Comparison of ENCODE assay signal across 9 cellular contexts in genomic region chr6:161748535-161749386, GRCh38.
DNase-seq lines count a peak whose midpoint lies in the region; ATAC-seq and TF ChIP-seq lines count a peak whose summit lies in the region.
"Had no signal": no experiment of that assay in that cellular context is flagged by ENCODE, and none has a peak within 500 bp of the region (broad histone marks: within the 10 kb centered on the region; RNA-seq: fewer than 3 reads in every experiment).

No MANE protein-coding gene starts in this region.

- ATAC-seq in GM18909 (IDR thresholded peaks at IDR 0.05; ENCODE audit: poor library complexity, unreplicated experiment) = no peak
- ATAC-seq: activated naive CD4-positive, alpha-beta T cell treated with anti-CD3 and anti-CD28 coated beads, Interleukin-2, amount 50 U/mL, for 72 hours had no signal

- H3K36me3 Mint-ChIP-seq in activated naive CD4-positive, alpha-beta T cell treated with anti-CD3 and anti-CD28 coated beads for 36 hours (ENCODE audit: low read depth) = no peaks in the 10 kb centered on the region
- H3K36me3 Mint-ChIP-seq: activated naive CD4-positive, alpha-beta T cell treated with anti-CD3 and anti-CD28 coated beads, Interleukin-2, amount 50 U/mL, for 72 hours had no signal

- H3K27me3 ChIP-seq in NT2/D1 (ENCODE audit: insufficient read depth, insufficient read length) = no peaks in the 10 kb centered on the region
- no peaks in the 10 kb centered on the region for H3K27me3 ChIP-seq in tibial artery

- no peaks in the 10 kb centered on the region for H3K9me3 ChIP-seq in NT2/D1 (ENCODE audit: insufficient read depth, low read length)
- H3K9me3 ChIP-seq in tibial artery = no peaks in the 10 kb centered on the region

- H3K27me3 Mint-ChIP-seq in activated naive CD4-positive, alpha-beta T cell treated with anti-CD3 and anti-CD28 coated beads for 36 hours (ENCODE audit: low read depth) = no peaks in the 10 kb centered on the region

- H3K4me1 Mint-ChIP-seq in activated naive CD4-positive, alpha-beta T cell treated with anti-CD3 and anti-CD28 coated beads for 36 hours (ENCODE audit: low read depth) = no peaks in the 10 kb centered on the region

- no peak overlapping the region for H3K9ac ChIP-seq in NT2/D1 (ENCODE audit: insufficient read length, low read depth)

- intact Hi-C loops in activated naive CD4-positive, alpha-beta T cell treated with anti-CD3 and anti-CD28 coated beads for 36 hours (cut with micrococcal nuclease) = loop anchor here (5.0 kb wide), 2 partner anchors 174 to 609 kb away; no protein-coding TSS in a partner anchor
- intact Hi-C loops in posterior cingulate gyrus (cut with DNase I) = loop anchor here (10.0 kb wide), 1 partner anchor 176 kb away; no protein-coding TSS in a partner anchor
- intact Hi-C loops in tibial artery (cut with DNase I; ENCODE audit: low total_unique reads) = no loop called here

- H3K27ac Mint-ChIP-seq in activated naive CD4-positive, alpha-beta T cell treated with anti-CD3 and anti-CD28 coated beads for 36 hours = no peak overlapping the region
- H3K27ac Mint-ChIP-seq: activated naive CD4-positive, alpha-beta T cell treated with anti-CD3 and anti-CD28 coated beads, Interleukin-2, amount 50 U/mL, for 72 hours had no signal

- H3K4me3 Mint-ChIP-seq in activated naive CD4-positive, alpha-beta T cell treated with anti-CD3 and anti-CD28 coated beads for 36 hours = no peak overlapping the region

- H3K4me1 ChIP-seq in NT2/D1 (ENCODE audit: insufficient read depth, insufficient read length) (no peaks in the 10 kb centered on the region), tibial artery (peaks cover 0 to 8% (median 0%) of the 10 kb centered on the region in 4 donors)

- H3K27ac ChIP-seq in tibial artery = no peak overlapping the region

- no peaks in the 10 kb centered on the region for H3K9me3 Mint-ChIP-seq in activated naive CD4-positive, alpha-beta T cell treated with anti-CD3 and anti-CD28 coated beads for 36 hours
- H3K9me3 Mint-ChIP-seq: activated naive CD4-positive, alpha-beta T cell treated with anti-CD3 and anti-CD28 coated beads, Interleukin-2, amount 50 U/mL, for 72 hours had no signal

- CTCF ChIA-PET in activated naive CD4-positive, alpha-beta T cell treated with anti-CD3 and anti-CD28 coated beads for 36 hours (lab: Charles Lee) = interaction anchor here (1.0 kb wide), 1 partner anchor 286 kb away, joined by 3 read pairs; no protein-coding TSS in a partner anchor

- peak; percentile 44 for DNase-seq in activated naive CD4-positive, alpha-beta T cell treated with anti-CD3 and anti-CD28 coated beads for 36 hours
- DNase-seq in activated naive CD4-positive, alpha-beta T cell (lab: John Stamatoyannopoulos, UW) = no peak
- DNase-seq in NT2/D1 (ENCODE audit: low read depth, low spot score) (peak; percentile 40), fibroblast of mammary gland (ENCODE audit: low read depth) (no peak), posterior cingulate gyrus (peak in 7 of 10 donors; percentile 14 to 87 (median 56)), tibial artery (no peak), NCI-H1105 treated with DMSO at 0.1 percent for 48 hours (lab: John Stamatoyannopoulos, UW) (no peak)

- H3K36me3 ChIP-seq in NT2/D1 (ENCODE audit: insufficient read depth, insufficient read length, low read length) (no peaks in the 10 kb centered on the region), tibial artery (no peaks in the 10 kb centered on the region)

- no peak overlapping the region for H3K4me3 ChIP-seq in NT2/D1 (ENCODE audit: insufficient read length, low read depth)
- no peak overlapping the region for H3K4me3 ChIP-seq in fibroblast of mammary gland (ENCODE audit: control insufficient read depth, low read depth, low read length)
- no peak overlapping the region for H3K4me3 ChIP-seq in tibial artery

- TF ChIP-seq CTCF in fibroblast of mammary gland (conservative IDR thresholded peaks at IDR 0.05; ENCODE audit: control insufficient read depth, insufficient read depth, low read depth, low read length) = peak; percentile 24
- peak in 1 of 2 experiments; percentile 12 for TF ChIP-seq CTCF in tibial artery (IDR thresholded peaks at IDR 0.05)

Comparison
In these comparisons a context has a peak if more than half of its experiments do, and no peak if none do; other contexts are left out.
1. DNase-seq: peak in activated naive CD4-positive, alpha-beta T cell treated with anti-CD3 and anti-CD28 coated beads for 36 hours (single experiment), NT2/D1 (single experiment) and posterior cingulate gyrus (7 of 10); none in activated naive CD4-positive, alpha-beta T cell (0 of 4), fibroblast of mammary gland (single experiment), tibial artery (0 of 2) and NCI-H1105 treated with DMSO at 0.1 percent for 48 hours (single experiment).